Comparison of ENCODE assay signal across 23 cellular contexts in genomic region chr11:120931057-120931779, GRCh38.
DNase-seq lines count a peak whose midpoint lies in the region; ATAC-seq and TF ChIP-seq lines count a peak whose summit lies in the region.
"Had no signal": no experiment of that assay in that cellular context is flagged by ENCODE, and none has a peak within 500 bp of the region (broad histone marks: within the 10 kb centered on the region; RNA-seq: fewer than 3 reads in every experiment).

No MANE protein-coding gene starts in this region.

- H3K27ac ChIP-seq in OCI-LY3 (ENCODE audit: low read length): no peak overlapping the region
- H3K27ac ChIP-seq: coronary artery, heart left ventricle, upper lobe of left lung had no signal

- H4K20me1 ChIP-seq in OCI-LY3 (ENCODE audit: insufficient read depth, low read length): no peaks in the 10 kb centered on the region

- no peaks in the 10 kb centered on the region for H3K9me3 Mint-ChIP-seq in stimulated activated naive CD8-positive, alpha-beta T cell treated with anti-CD3 and anti-CD28 coated beads, Interleukin-15, amount 100 ng/mL, for 72 hours
- no peaks in the 10 kb centered on the region for H3K9me3 Mint-ChIP-seq in MCF 10A (ENCODE audit: unreplicated experiment)
- H3K9me3 Mint-ChIP-seq: memory B cell, nephron had no signal

- H3K4me1 Mint-ChIP-seq in stimulated activated naive CD8-positive, alpha-beta T cell treated with anti-CD3 and anti-CD28 coated beads, Interleukin-15, amount 100 ng/mL, for 72 hours: no peaks in the 10 kb centered on the region
- H3K4me1 Mint-ChIP-seq in MCF 10A (ENCODE audit: insufficient read depth, unreplicated experiment): no peaks in the 10 kb centered on the region

- H3K4me3 ChIP-seq in GM06990 (replicated peaks; ENCODE audit: low read depth, low read length): no peak overlapping the region
- no peak overlapping the region for H3K4me3 ChIP-seq in OCI-LY3 (ENCODE audit: low read length)
- no peak overlapping the region for H3K4me3 ChIP-seq in fibroblast of mammary gland (ENCODE audit: control insufficient read depth, low read depth, low read length)
- H3K4me3 ChIP-seq: coronary artery, heart left ventricle, MG63, upper lobe of left lung had no signal

- DNase-seq in GM06990 (ENCODE audit: extremely low read depth, insufficient read length) (no peak), fibroblast of mammary gland (ENCODE audit: low read depth) (no peak), MCF 10A (ENCODE audit: unreplicated experiment) (no peak)
- DNase-seq in stimulated activated naive CD8-positive, alpha-beta T cell treated with anti-CD3 and anti-CD28 coated beads, Interleukin-15, amount 100 ng/mL, for 72 hours: no peak
- DNase-seq in activated T-cell treated with anti-CD3 and anti-CD28 coated beads, Interleukin-2, amount 50 U/mL, for 48 hours: no peak
- DNase-seq: activated CD4-positive, alpha-beta T cell treated with anti-CD3 and anti-CD28 coated beads for 4 hours; activated CD8-positive, alpha-beta memory T cell treated with anti-CD3 and anti-CD28 coated beads, Interleukin-2, amount 50 U/mL, for 4 hours; activated naive CD4-positive, alpha-beta T cell treated with anti-CD3 and anti-CD28 coated beads, Interleukin-2, amount 50 U/mL, for 16 hours; Calu3; GOT3; heart left ventricle; kidney; MG63; stimulated activated naive CD8-positive, alpha-beta T cell treated with anti-CD3 and anti-CD28 coated beads, Interleukin-15, Interleukin-2, amounts not matched to agents 100 U/mL and 50 U/mL, for 24 hours; T1000; upper lobe of left lung had no signal

- H3K79me2 ChIP-seq in OCI-LY3 (ENCODE audit: low read length): no peaks in the 10 kb centered on the region

- POLR2A ChIA-PET in MCF 10A (lab: Yijun Ruan, JAX): no interaction called here

- no peak overlapping the region for H3K27ac Mint-ChIP-seq in stimulated activated naive CD8-positive, alpha-beta T cell treated with anti-CD3 and anti-CD28 coated beads, Interleukin-15, amount 100 ng/mL, for 72 hours
- no peak overlapping the region for H3K27ac Mint-ChIP-seq in MCF 10A (ENCODE audit: low read depth, unreplicated experiment)
- H3K27ac Mint-ChIP-seq: B cell, memory B cell had no signal

- no peaks in the 10 kb centered on the region for H3K36me3 Mint-ChIP-seq in MCF 10A (ENCODE audit: insufficient read depth, unreplicated experiment)
- H3K36me3 Mint-ChIP-seq: memory B cell had no signal

- H3K27me3 ChIP-seq in GM06990 (replicated peaks; ENCODE audit: control insufficient read depth, insufficient read depth, low read length) (no peaks in the 10 kb centered on the region), OCI-LY3 (ENCODE audit: low read depth, low read length) (peaks cover 4% of the 10 kb centered on the region; the same call in 1 of the 2 replicates)
- H3K27me3 ChIP-seq: MG63, upper lobe of left lung had no signal

- BruUV-seq in MCF 10A (replicated peaks; lab: Mats Ljungman, UMichigan): no TSS peak

- intact Hi-C loops in MCF 10A (cut with micrococcal nuclease): loop anchor here (5.0 kb wide), 1 partner anchor 244 kb away; no protein-coding TSS in a partner anchor

- no peak overlapping the region for H3K4me2 ChIP-seq in OCI-LY3 (ENCODE audit: low read length)

- H3K9me3 ChIP-seq in OCI-LY3 (ENCODE audit: insufficient read depth, low read length): no peaks in the 10 kb centered on the region
- H3K9me3 ChIP-seq: heart left ventricle, MG63, upper lobe of left lung had no signal

- CTCF ChIA-PET in MCF 10A (lab: Yijun Ruan, JAX): interaction anchor here (0.6 to 1.3 kb wide), 4 partner anchors 40 to 916 kb away, joined by 3 to 4 read pairs (median 3); no protein-coding TSS in a partner anchor

- no peak overlapping the region for H3K9ac ChIP-seq in OCI-LY3 (ENCODE audit: low read length)

- H3K27me3 Mint-ChIP-seq in stimulated activated naive CD8-positive, alpha-beta T cell treated with anti-CD3 and anti-CD28 coated beads, Interleukin-15, amount 100 ng/mL, for 72 hours: peaks cover 3% of the 10 kb centered on the region
- H3K27me3 Mint-ChIP-seq in MCF 10A (ENCODE audit: insufficient read depth, unreplicated experiment): peaks cover 20% of the 10 kb centered on the region

- peaks cover 19% of the 10 kb centered on the region for H3K4me1 ChIP-seq in OCI-LY3 (ENCODE audit: low read length)
- H3K4me1 ChIP-seq: heart left ventricle, upper lobe of left lung had no signal

- no peak overlapping the region for H2AFZ ChIP-seq in OCI-LY3 (ENCODE audit: low read depth, low read length)

- H3K36me3 ChIP-seq in GM06990 (ENCODE audit: control insufficient read depth, insufficient read depth, low read length) (no peaks in the 10 kb centered on the region), OCI-LY3 (replicated peaks; ENCODE audit: low read depth, low read length) (no peaks in the 10 kb centered on the region)
- H3K36me3 ChIP-seq: heart left ventricle, MG63, upper lobe of left lung had no signal

- peak; percentile 43 for TF ChIP-seq CTCF in GM06990 (IDR thresholded peaks at IDR 0.05; ENCODE audit: insufficient read depth, low read length, poor library complexity, severe bottlenecking)
- peak; percentile 44; the same call in 1 of the 2 replicates for TF ChIP-seq CTCF in GM12874 (IDR thresholded peaks at IDR 0.05; ENCODE audit: insufficient read depth, low read depth, low read length)
- peak; percentile 22 for TF ChIP-seq CTCF in OCI-LY3 (IDR thresholded peaks at IDR 0.05; ENCODE audit: low read depth, low read length)
- TF ChIP-seq CTCF in fibroblast of mammary gland (conservative IDR thresholded peaks at IDR 0.05; ENCODE audit: control insufficient read depth, insufficient read depth, low read depth, low read length): peak; percentile 3
- TF ChIP-seq CTCF in MCF 10A (IDR thresholded peaks at IDR 0.05; ENCODE audit: unreplicated experiment): no peak

- no peak overlapping the region for H3K4me3 Mint-ChIP-seq in stimulated activated naive CD8-positive, alpha-beta T cell treated with anti-CD3 and anti-CD28 coated beads, Interleukin-15, amount 100 ng/mL, for 72 hours
- H3K4me3 Mint-ChIP-seq in MCF 10A (ENCODE audit: unreplicated experiment): no peak overlapping the region
- H3K4me3 Mint-ChIP-seq: B cell, memory B cell had no signal

- ATAC-seq in GM19395 (IDR thresholded peaks at IDR 0.05; ENCODE audit: unreplicated experiment): no peak
- no peak for ATAC-seq in stimulated activated naive CD8-positive, alpha-beta T cell treated with anti-CD3 and anti-CD28 coated beads, Interleukin-15, amount 100 ng/mL, for 72 hours
- ATAC-seq: heart left ventricle; stimulated activated naive CD8-positive, alpha-beta T cell treated with anti-CD3 and anti-CD28 coated beads, Interleukin-15, Interleukin-2, amounts not matched to agents 100 U/mL and 50 U/mL, for 24 hours had no signal
